8 cellular contexts compared by ENCODE assay signal in the genomic region with DNA sequence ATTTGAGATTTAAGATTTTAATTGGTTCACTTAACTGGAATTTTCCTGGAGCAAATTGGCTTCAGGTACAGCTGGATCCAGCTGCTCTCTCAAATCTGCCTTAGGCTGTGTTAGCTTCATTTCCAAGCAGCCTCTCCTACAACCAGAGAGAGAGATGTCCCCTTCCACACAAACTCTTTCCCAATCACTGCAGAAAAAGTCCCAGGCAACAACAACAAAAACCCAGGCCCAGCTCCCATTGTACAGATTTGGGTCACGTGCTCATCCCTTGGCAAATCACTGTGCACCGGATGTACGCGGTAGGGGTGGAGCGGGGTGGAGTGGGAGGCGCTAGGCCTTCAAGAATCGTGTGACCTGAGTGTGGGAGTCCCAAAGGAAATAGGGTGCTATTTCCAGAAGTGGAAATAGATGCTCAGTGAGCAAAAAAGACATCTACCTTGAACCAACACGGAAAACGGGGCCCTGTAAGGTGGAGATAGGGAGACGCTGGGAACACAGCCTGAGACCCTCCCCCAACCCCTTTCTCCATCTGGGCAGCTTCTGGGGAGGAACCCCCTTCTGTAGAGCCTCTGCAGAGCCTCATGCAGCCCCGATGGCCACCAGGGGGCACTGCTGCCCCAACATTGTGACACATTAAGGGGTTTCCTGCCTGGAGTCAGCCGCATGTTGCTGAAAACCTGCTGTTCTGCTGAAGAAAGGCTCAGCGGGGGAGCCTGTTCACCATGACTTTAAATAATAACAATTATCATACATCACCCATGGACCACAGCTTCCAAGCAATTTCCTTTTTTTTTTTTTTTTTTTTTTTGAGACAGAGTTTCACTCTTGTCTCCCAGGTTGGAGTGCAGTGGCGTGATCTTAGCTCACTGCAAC. TPM values are rescaled to one million over a fixed set of nuclear protein-coding genes. Genes with fewer than 3 reads are reported as not detected.
DNase-seq lines count a peak whose midpoint lies in the region; ATAC-seq and TF ChIP-seq lines count a peak whose summit lies in the region.

No MANE protein-coding gene starts in this region.

- H2AFZ ChIP-seq in neural cell (ENCODE audit: low read depth, low read length), result no peak overlapping the region

- WGBS in stomach, 5 donors, result 10 to 19% (median 15%) methylated on average over 12 to 14 of the region's 14 CpGs

- H3K4me3 ChIP-seq in BJ (ENCODE audit: low read depth, low read length) (no peak overlapping the region), neural cell (ENCODE audit: low read length) (no peak overlapping the region), stomach (no peak overlapping the region)

- H3K27me3 ChIP-seq in BJ (ENCODE audit: control insufficient read depth, insufficient read depth, low read length) (no peaks in the 10 kb centered on the region), neural cell (ENCODE audit: insufficient read depth, low read depth, low read length) (no peaks in the 10 kb centered on the region), stomach (no peaks in the 10 kb centered on the region)

- no peak for TF ChIP-seq POLR2A in stomach (IDR thresholded peaks at IDR 0.05)

- intact Hi-C loops in stomach (cut with DNase I; ENCODE audit: low total_unique reads), result no loop called here

- CTCF ChIA-PET in BJ (lab: Yijun Ruan, JAX), result interaction anchor here (0.6 to 3.7 kb wide), 37 partner anchors 9 to 428 kb away, joined by 3 to 77 read pairs (median 5); a partner anchor contains a TSS
- CTCF ChIA-PET in RWPE1 (lab: Yijun Ruan, JAX), result interaction anchor here (0.5 to 2.4 kb wide), 29 partner anchors 8 to 328 kb away, joined by 3 to 42 read pairs (median 5); a partner anchor contains a TSS

- TF ChIP-seq RAD21 in neural cell (conservative IDR thresholded peaks at IDR 0.05), result peak; percentile 60

- no peaks in the 10 kb centered on the region for H3K9me3 ChIP-seq in neural cell (ENCODE audit: low read length)
- peaks cover 0 to 9% (median 7%) of the 10 kb centered on the region in 4 donors for H3K9me3 ChIP-seq in stomach

- no peaks in the 10 kb centered on the region for H4K20me1 ChIP-seq in neural cell (ENCODE audit: insufficient read depth)

- POLR2A ChIA-PET in BJ (lab: Charles Lee) (no interaction called here), RWPE1 (lab: Yijun Ruan, JAX; ENCODE audit: low non-redundant PET) (interaction anchor here (0.7 kb wide), 1 partner anchor 44 kb away, joined by 4 read pairs; no protein-coding TSS in a partner anchor)

- no peaks in the 10 kb centered on the region for H3F3A ChIP-seq in neural cell (ENCODE audit: insufficient read depth, low read length, poor library complexity, severe bottlenecking)

- no peak for TF ChIP-seq EP300 in neural cell (conservative IDR thresholded peaks at IDR 0.05; ENCODE audit: poor library complexity, severe bottlenecking)
- TF ChIP-seq EP300 in stomach (IDR thresholded peaks at IDR 0.05), result no peak

- H3K9me2 ChIP-seq in neural cell (ENCODE audit: insufficient read depth, low read length), result no peaks in the 10 kb centered on the region

- H3K4me2 ChIP-seq in neural cell (ENCODE audit: low read length), result no peak overlapping the region

- H3K9ac ChIP-seq in neural cell (ENCODE audit: low read length), result no peak overlapping the region

- no peaks in the 10 kb centered on the region for H3K36me3 ChIP-seq in BJ (ENCODE audit: control insufficient read depth, insufficient read depth, low read length)
- H3K36me3 ChIP-seq in neural cell (ENCODE audit: insufficient read depth, low read length), result no peaks in the 10 kb centered on the region
- no peaks in the 10 kb centered on the region for H3K36me3 ChIP-seq in stomach

- peaks cover 0 to 5% (median 2%) of the 10 kb centered on the region in 4 donors for H3K4me1 ChIP-seq in stomach

- H3K79me2 ChIP-seq in neural cell (replicated peaks; ENCODE audit: insufficient read depth, low read length), result no peaks in the 10 kb centered on the region

- DNase-seq in BJ (ENCODE audit: low read depth) (no peak), KG1 (lab: John Stamatoyannopoulos, UW) (peak; percentile 63), RWPE1 (ENCODE audit: low spot score) (peak; percentile 70), fibroblast of peridontal ligament (ENCODE audit: extremely low read depth) (peak; percentile 84), stomach (peak; percentile 91)
- peak; percentile 81 to 89 for DNase-seq in activated T-helper 1 cell treated with anti-CD3 and anti-CD28 coated beads, Interleukin-2, amount 50 U/mL, for 16 hours (ENCODE audit: low read depth in 1 of 2, low spot score in 1 of 2)

- H3K27ac ChIP-seq in RWPE1 (peak overlapping the region; percentile 28), neural cell (ENCODE audit: low read length) (no peak overlapping the region), stomach (no peak overlapping the region)

- peak; percentile 94 for TF ChIP-seq CTCF in BJ (IDR thresholded peaks at IDR 0.05; ENCODE audit: insufficient read depth, low read depth, low read length)
- peak; percentile 82 for TF ChIP-seq CTCF in RWPE1 (conservative IDR thresholded peaks at IDR 0.05; ENCODE audit: low read depth)
- TF ChIP-seq CTCF in neural cell (IDR thresholded peaks at IDR 0.05; ENCODE audit: poor library complexity, severe bottlenecking), result peak; percentile 59
- peak in 5 of 7 experiments; percentile 75 to 92 (median 90) for TF ChIP-seq CTCF in stomach (IDR thresholded peaks at IDR 0.05)

- peak; percentile 68 for ATAC-seq in GM19397 (IDR thresholded peaks at IDR 0.05; ENCODE audit: unreplicated experiment)

TF ChIP-seq in neural cell, 6 proteins besides CTCF, POLR2A, EP300 and RAD21:
- TF ChIP-seq TAF1 (IDR thresholded peaks at IDR 0.05; ENCODE audit: low read depth), result no peak
- TF ChIP-seq SMC3 (conservative IDR thresholded peaks at IDR 0.05; ENCODE audit: poor library complexity), result peak; percentile 54
TF ChIP-seq in neural cell: peak in this region for 1.

RNA-seq across cellular contexts. Expression of a gene that starts 25.4 kb away (rescaled TPM):
- polyA plus RNA-seq in BJ (2011; rRNA removed), result not detected in 2 replicates
- not detected in 2 replicates for polyA minus RNA-seq in BJ (2011; rRNA and poly(A)+ RNA removed)
- 0.15 TPM in 1 of 2 replicates, not detected in the other for polyA plus RNA-seq in neural cell
- polyA minus RNA-seq in neural cell, result not detected in 2 replicates
- 10 to 100 TPM in 4 of 5 donors, not detected in 1; 14.7 to 45.2 (median 21.9) TPM for total RNA-seq in stomach
- 10 to 100 TPM; 19.2 to 39.4 (median 33.7) TPM for polyA plus RNA-seq in stomach

RNA-seq across cellular contexts. Expression of a gene that starts 36.7 kb away (rescaled TPM):
- polyA plus RNA-seq in BJ (2011; rRNA removed) (6.2 and 9.5 TPM in 2 replicates), neural cell (1.5 and 3.1 TPM in 2 replicates), stomach (1 to 10 TPM; 3.7 to 8.6 (median 6.1) TPM)
- 1.1 and 2.0 TPM in 2 replicates for polyA minus RNA-seq in BJ (2011; rRNA and poly(A)+ RNA removed)
- 0.93 and 1.9 TPM in 2 replicates for polyA minus RNA-seq in neural cell
- total RNA-seq in stomach, result 10 to 100 TPM in 1 of 5 donors, 1 to 10 TPM in 3, not detected in 1; 1.3 to 36.6 (median 3.5) TPM

RNA-seq across cellular contexts. Expression of a gene that starts 48.7 kb away (rescaled TPM):
- polyA plus RNA-seq in BJ (2011; rRNA removed), result not detected in 2 replicates
- polyA minus RNA-seq in BJ (2011; rRNA and poly(A)+ RNA removed), result not detected in 2 replicates
- polyA plus RNA-seq in neural cell, result not detected in 2 replicates
- not detected in 2 replicates for polyA minus RNA-seq in neural cell
- 100 to 1,000 TPM in 4 of 5 donors, 10 to 100 TPM in 1; 84.8 to 704 (median 191) TPM for total RNA-seq in stomach
- polyA plus RNA-seq in stomach, result 100 to 1,000 TPM; 442 to 800 (median 537) TPM

Comparison
In these comparisons a context has a peak if more than half of its experiments do, and no peak if none do; other contexts are left out.
1. RNA of a gene that starts 25.4 kb away (polyA plus RNA-seq): 19.2 to 39.4 TPM in stomach; 0.15 TPM in neural cell and not detected in BJ; every median in the first group is over 10 times any median in the second.
2. RNA of a gene that starts 48.7 kb away (polyA plus RNA-seq): 442 to 800 TPM in stomach; not detected in BJ and not detected in neural cell; every median in the first group is over 100 times any median in the second.
3. Peak in every context shown above with its lines, with median percentiles within 50 percentile points of each other: CTCF ChIP-seq.